2 cellular contexts compared by ENCODE assay signal in the genomic region with DNA sequence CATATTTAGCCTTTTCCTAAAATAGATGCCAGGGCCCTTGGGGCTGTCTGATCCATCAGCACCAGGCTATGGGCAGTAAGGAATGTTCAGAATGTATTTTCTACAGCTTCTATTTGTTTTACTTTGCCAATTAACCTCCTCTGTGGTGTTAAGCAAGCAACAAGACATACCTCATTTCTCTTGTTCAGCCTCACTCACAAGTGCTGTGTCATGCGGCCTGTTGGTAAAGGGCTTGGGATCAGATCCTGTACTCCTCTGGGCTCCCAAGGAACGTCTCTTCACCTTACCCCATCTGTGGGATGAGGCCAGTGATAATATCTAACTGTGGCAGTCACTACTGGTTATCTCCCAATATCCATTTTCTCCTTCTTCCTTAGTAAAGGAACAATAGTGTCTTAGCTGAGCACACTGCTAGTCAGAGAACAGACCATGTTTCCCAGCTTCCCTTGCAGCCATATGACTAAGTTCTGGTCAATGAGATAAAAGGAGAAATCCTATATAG.
A peak's percentile ranks its signal among the peaks of the same experiment; 100 is the strongest.
TF ChIP-seq lines count a peak whose summit lies in the region.

No MANE protein-coding gene starts in this region.

TF ChIP-seq in A549, 52 proteins besides CTCF, POLR2A, EP300 and RAD21 (continues in another document):
- 0 out of 2 replicates have a peak, but pooled peaks have one; percentile 29 for TF ChIP-seq FOSB (CRISPR knock-in tag; IDR thresholded peaks at IDR 0.05)
- no peak for TF ChIP-seq NR3C1 (IDR thresholded peaks at IDR 0.05)
- TF ChIP-seq CBX8 (IDR thresholded peaks at IDR 0.05) = no peak
- 0 out of 2 replicates have a peak, but pooled peaks have one; percentile 16 for TF ChIP-seq ZSCAN20 (CRISPR knock-in tag; IDR thresholded peaks at IDR 0.05)
- TF ChIP-seq KDM1A (IDR thresholded peaks at IDR 0.05; ENCODE audit: low read depth) = no peak
- no peak for TF ChIP-seq ZFP36 (IDR thresholded peaks at IDR 0.05; ENCODE audit: borderline replicate concordance, partially characterized antibody)
- TF ChIP-seq HDAC2 (IDR thresholded peaks at IDR 0.05) = no peak
- TF ChIP-seq RNF2 (IDR thresholded peaks at IDR 0.05; ENCODE audit: borderline replicate concordance, low read depth) = no peak
- TF ChIP-seq CHD4 (IDR thresholded peaks at IDR 0.05; ENCODE audit: borderline replicate concordance) = no peak
- no peak for TF ChIP-seq POLR2AphosphoS2 (conservative IDR thresholded peaks at IDR 0.05; ENCODE audit: low read length)
- no peak for TF ChIP-seq GATA3 (IDR thresholded peaks at IDR 0.05; ENCODE audit: borderline replicate concordance)
- TF ChIP-seq NFE2L2 (conservative IDR thresholded peaks at IDR 0.05; ENCODE audit: low read length) = peak; percentile 34; the same call in 1 of the 2 replicates
- TF ChIP-seq HOXB5 (CRISPR knock-in tag; IDR thresholded peaks at IDR 0.05) = peak; percentile 55
- no peak for TF ChIP-seq CBX2 (IDR thresholded peaks at IDR 0.05; ENCODE audit: borderline replicate concordance, low read depth)
- peak; percentile 89 for TF ChIP-seq MAFK (IDR thresholded peaks at IDR 0.05; ENCODE audit: partially characterized antibody)
- no peak for TF ChIP-seq CHD2 (IDR thresholded peaks at IDR 0.05; ENCODE audit: low read length, partially characterized antibody)
- TF ChIP-seq SREBF2 (IDR thresholded peaks at IDR 0.05) = no peak
- peak; percentile 79; the same call in 1 of the 2 replicates for TF ChIP-seq HEYL (CRISPR knock-in tag; IDR thresholded peaks at IDR 0.05)
- TF ChIP-seq, protein P1, sequence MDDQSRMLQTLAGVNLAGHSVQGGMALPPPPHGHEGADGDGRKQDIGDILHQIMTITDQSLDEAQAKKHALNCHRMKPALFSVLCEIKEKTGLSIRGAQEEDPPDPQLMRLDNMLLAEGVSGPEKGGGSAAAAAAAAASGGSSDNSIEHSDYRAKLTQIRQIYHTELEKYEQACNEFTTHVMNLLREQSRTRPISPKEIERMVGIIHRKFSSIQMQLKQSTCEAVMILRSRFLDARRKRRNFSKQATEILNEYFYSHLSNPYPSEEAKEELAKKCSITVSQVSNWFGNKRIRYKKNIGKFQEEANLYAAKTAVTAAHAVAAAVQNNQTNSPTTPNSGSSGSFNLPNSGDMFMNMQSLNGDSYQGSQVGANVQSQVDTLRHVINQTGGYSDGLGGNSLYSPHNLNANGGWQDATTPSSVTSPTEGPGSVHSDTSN (IDR thresholded peaks at IDR 0.05) = no peak
- no peak for TF ChIP-seq JUN (IDR thresholded peaks at IDR 0.05)
- peak; percentile 87 for TF ChIP-seq ZNF302 (CRISPR knock-in tag; IDR thresholded peaks at IDR 0.05)
- no peak for TF ChIP-seq MYC (IDR thresholded peaks at IDR 0.05; ENCODE audit: borderline replicate concordance, low read length)
- TF ChIP-seq, protein P2, sequence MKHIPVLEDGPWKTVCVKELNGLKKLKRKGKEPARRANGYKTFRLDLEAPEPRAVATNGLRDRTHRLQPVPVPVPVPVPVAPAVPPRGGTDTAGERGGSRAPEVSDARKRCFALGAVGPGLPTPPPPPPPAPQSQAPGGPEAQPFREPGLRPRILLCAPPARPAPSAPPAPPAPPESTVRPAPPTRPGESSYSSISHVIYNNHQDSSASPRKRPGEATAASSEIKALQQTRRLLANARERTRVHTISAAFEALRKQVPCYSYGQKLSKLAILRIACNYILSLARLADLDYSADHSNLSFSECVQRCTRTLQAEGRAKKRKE (CRISPR knock-in tag; IDR thresholded peaks at IDR 0.05; ENCODE audit: low read depth) = peak; percentile 86; the same call in 1 of the 2 replicates
- TF ChIP-seq, protein P3, sequence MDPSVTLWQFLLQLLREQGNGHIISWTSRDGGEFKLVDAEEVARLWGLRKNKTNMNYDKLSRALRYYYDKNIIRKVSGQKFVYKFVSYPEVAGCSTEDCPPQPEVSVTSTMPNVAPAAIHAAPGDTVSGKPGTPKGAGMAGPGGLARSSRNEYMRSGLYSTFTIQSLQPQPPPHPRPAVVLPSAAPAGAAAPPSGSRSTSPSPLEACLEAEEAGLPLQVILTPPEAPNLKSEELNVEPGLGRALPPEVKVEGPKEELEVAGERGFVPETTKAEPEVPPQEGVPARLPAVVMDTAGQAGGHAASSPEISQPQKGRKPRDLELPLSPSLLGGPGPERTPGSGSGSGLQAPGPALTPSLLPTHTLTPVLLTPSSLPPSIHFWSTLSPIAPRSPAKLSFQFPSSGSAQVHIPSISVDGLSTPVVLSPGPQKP (IDR thresholded peaks at IDR 0.05; ENCODE audit: low read depth, low read length) = no peak
- TF ChIP-seq, protein P4, sequence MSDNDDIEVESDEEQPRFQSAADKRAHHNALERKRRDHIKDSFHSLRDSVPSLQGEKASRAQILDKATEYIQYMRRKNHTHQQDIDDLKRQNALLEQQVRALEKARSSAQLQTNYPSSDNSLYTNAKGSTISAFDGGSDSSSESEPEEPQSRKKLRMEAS (IDR thresholded peaks at IDR 0.05) = peak; percentile 51
- no peak for TF ChIP-seq MAZ (IDR thresholded peaks at IDR 0.05; ENCODE audit: borderline replicate concordance, low read depth, low read length)
- TF ChIP-seq RFX5 (IDR thresholded peaks at IDR 0.05) = no peak
- TF ChIP-seq PHF8 (IDR thresholded peaks at IDR 0.05; ENCODE audit: borderline replicate concordance, low read depth) = no peak
- TF ChIP-seq RARB (CRISPR knock-in tag; IDR thresholded peaks at IDR 0.05) = no peak
- no peak for TF ChIP-seq RCOR1 (IDR thresholded peaks at IDR 0.05; ENCODE audit: low read depth, low read length)
- TF ChIP-seq SMC3 (IDR thresholded peaks at IDR 0.05) = no peak
- TF ChIP-seq KDM5A (IDR thresholded peaks at IDR 0.05) = no peak
- peak; percentile 94; the same call in 1 of the 2 replicates for TF ChIP-seq EHF (CRISPR knock-in tag; IDR thresholded peaks at IDR 0.05)
- TF ChIP-seq, protein P5, sequence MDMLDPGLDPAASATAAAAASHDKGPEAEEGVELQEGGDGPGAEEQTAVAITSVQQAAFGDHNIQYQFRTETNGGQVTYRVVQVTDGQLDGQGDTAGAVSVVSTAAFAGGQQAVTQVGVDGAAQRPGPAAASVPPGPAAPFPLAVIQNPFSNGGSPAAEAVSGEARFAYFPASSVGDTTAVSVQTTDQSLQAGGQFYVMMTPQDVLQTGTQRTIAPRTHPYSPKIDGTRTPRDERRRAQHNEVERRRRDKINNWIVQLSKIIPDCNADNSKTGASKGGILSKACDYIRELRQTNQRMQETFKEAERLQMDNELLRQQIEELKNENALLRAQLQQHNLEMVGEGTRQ (IDR thresholded peaks at IDR 0.05) = no peak
- no peak for TF ChIP-seq BHLHE40 (IDR thresholded peaks at IDR 0.05; ENCODE audit: low read depth, low read length)
- TF ChIP-seq ZC3H11A (IDR thresholded peaks at IDR 0.05) = no peak
- TF ChIP-seq FOXS1 (CRISPR knock-in tag; IDR thresholded peaks at IDR 0.05) = peak; percentile 66; the same call in 1 of the 2 replicates
- TF ChIP-seq EHMT2 (IDR thresholded peaks at IDR 0.05; ENCODE audit: low read depth) = no peak
- no peak for TF ChIP-seq TFCP2L1 (CRISPR knock-in tag; IDR thresholded peaks at IDR 0.05)
- no peak for TF ChIP-seq NPAS2 (CRISPR knock-in tag; IDR thresholded peaks at IDR 0.05; ENCODE audit: borderline replicate concordance)
- TF ChIP-seq JUNB (IDR thresholded peaks at IDR 0.05) = 0 out of 2 replicates have a peak, but pooled peaks have one; percentile 5
- TF ChIP-seq FOSL2 (IDR thresholded peaks at IDR 0.05) = no peak
- TF ChIP-seq FOSL2 (CRISPR knock-in tag; IDR thresholded peaks at IDR 0.05) = peak; percentile 37

TF ChIP-seq in endothelial cell of umbilical vein, 7 proteins besides CTCF, POLR2A, EP300 and RAD21:
- TF ChIP-seq EZH2 (IDR thresholded peaks at IDR 0.05; ENCODE audit: borderline replicate concordance, low read depth, low read length, severe bottlenecking) (no peak), FOS (IDR thresholded peaks at IDR 0.05; ENCODE audit: borderline replicate concordance, insufficient read depth, low read length) (no peak), JUN (IDR thresholded peaks at IDR 0.05; ENCODE audit: borderline replicate concordance, insufficient read depth, insufficient read length, low read depth) (no peak), POLR2AphosphoS5 (IDR thresholded peaks at IDR 0.05; ENCODE audit: insufficient read depth, low read depth, low read length) (no peak), MYC (IDR thresholded peaks at IDR 0.05; ENCODE audit: low read depth, low read length) (no peak), GATA2 (IDR thresholded peaks at IDR 0.05; ENCODE audit: insufficient read depth, insufficient read length, low read depth, low read length) (no peak)
- TF ChIP-seq, protein P4 (IDR thresholded peaks at IDR 0.05; ENCODE audit: insufficient read depth, insufficient read length) = no peak
